In the genomic region with DNA sequence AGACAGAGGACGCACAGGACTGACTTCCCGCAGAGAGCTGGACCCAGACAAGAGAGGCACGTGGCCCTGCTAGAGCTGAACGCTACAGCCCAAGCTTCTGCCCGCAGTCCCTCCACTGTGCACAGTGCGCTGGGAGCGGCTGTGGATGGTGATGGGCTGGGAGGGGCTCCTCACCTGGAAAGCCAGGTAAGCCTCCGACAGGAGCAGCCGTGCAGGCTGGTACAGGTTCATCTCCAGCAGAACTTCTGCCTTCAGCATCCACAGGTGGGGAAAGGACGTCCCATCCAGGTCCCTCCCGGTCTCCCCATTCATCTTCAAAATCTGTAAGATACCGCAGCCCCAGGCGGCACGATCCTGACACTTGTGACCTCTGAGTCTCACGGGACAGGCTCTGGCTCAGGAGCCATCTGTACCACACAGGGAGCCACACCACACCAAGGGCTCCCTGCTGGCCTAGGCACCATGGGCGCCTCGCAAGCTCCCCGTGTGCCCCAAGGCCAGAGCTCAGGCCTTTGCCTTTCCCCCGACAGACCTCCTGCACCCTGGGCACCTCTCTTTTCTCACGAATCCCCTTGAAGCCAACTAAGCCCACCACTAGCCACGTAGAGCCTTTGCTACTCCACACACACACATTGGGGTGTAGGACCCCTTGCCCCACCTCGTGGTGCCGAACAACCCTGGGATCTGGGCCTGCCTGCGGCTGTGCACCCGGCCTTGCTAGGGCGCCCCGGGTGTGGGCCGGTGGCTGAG, we compare ENCODE assay signal across 1 cellular context.
TF ChIP-seq lines count a peak whose summit lies in the region.

No MANE protein-coding gene starts in this region.

TF ChIP-seq in H1, 55 proteins besides CTCF, POLR2A, EP300 and RAD21 (continued from another document):
- TF ChIP-seq MAFK (IDR thresholded peaks at IDR 0.05; ENCODE audit: low read depth, low read length): no peak
- TF ChIP-seq RBBP5 (IDR thresholded peaks at IDR 0.05; ENCODE audit: borderline replicate concordance, low read depth, low read length): no peak
- TF ChIP-seq HDAC2 (IDR thresholded peaks at IDR 0.05; ENCODE audit: borderline replicate concordance in 1 of 2, low read depth in 2 of 2, low read length in 2 of 2): no peak
- TF ChIP-seq GTF2F1 (IDR thresholded peaks at IDR 0.05; ENCODE audit: borderline replicate concordance, low read depth, low read length): no peak
- no peak for TF ChIP-seq POLR2AphosphoS5 (IDR thresholded peaks at IDR 0.05; ENCODE audit: low read depth, low read length)
- no peak for TF ChIP-seq FOSL1 (IDR thresholded peaks at IDR 0.05; ENCODE audit: insufficient read depth, low read depth, low read length)
- TF ChIP-seq TAF1 (IDR thresholded peaks at IDR 0.05; ENCODE audit: low read depth, low read length): no peak
- TF ChIP-seq NANOG (IDR thresholded peaks at IDR 0.05; ENCODE audit: insufficient read depth, low read depth, low read length, poor library complexity, severe bottlenecking): no peak
- no peak for TF ChIP-seq YY1 (IDR thresholded peaks at IDR 0.05; ENCODE audit: low read depth, low read length)
- TF ChIP-seq, protein P1, sequence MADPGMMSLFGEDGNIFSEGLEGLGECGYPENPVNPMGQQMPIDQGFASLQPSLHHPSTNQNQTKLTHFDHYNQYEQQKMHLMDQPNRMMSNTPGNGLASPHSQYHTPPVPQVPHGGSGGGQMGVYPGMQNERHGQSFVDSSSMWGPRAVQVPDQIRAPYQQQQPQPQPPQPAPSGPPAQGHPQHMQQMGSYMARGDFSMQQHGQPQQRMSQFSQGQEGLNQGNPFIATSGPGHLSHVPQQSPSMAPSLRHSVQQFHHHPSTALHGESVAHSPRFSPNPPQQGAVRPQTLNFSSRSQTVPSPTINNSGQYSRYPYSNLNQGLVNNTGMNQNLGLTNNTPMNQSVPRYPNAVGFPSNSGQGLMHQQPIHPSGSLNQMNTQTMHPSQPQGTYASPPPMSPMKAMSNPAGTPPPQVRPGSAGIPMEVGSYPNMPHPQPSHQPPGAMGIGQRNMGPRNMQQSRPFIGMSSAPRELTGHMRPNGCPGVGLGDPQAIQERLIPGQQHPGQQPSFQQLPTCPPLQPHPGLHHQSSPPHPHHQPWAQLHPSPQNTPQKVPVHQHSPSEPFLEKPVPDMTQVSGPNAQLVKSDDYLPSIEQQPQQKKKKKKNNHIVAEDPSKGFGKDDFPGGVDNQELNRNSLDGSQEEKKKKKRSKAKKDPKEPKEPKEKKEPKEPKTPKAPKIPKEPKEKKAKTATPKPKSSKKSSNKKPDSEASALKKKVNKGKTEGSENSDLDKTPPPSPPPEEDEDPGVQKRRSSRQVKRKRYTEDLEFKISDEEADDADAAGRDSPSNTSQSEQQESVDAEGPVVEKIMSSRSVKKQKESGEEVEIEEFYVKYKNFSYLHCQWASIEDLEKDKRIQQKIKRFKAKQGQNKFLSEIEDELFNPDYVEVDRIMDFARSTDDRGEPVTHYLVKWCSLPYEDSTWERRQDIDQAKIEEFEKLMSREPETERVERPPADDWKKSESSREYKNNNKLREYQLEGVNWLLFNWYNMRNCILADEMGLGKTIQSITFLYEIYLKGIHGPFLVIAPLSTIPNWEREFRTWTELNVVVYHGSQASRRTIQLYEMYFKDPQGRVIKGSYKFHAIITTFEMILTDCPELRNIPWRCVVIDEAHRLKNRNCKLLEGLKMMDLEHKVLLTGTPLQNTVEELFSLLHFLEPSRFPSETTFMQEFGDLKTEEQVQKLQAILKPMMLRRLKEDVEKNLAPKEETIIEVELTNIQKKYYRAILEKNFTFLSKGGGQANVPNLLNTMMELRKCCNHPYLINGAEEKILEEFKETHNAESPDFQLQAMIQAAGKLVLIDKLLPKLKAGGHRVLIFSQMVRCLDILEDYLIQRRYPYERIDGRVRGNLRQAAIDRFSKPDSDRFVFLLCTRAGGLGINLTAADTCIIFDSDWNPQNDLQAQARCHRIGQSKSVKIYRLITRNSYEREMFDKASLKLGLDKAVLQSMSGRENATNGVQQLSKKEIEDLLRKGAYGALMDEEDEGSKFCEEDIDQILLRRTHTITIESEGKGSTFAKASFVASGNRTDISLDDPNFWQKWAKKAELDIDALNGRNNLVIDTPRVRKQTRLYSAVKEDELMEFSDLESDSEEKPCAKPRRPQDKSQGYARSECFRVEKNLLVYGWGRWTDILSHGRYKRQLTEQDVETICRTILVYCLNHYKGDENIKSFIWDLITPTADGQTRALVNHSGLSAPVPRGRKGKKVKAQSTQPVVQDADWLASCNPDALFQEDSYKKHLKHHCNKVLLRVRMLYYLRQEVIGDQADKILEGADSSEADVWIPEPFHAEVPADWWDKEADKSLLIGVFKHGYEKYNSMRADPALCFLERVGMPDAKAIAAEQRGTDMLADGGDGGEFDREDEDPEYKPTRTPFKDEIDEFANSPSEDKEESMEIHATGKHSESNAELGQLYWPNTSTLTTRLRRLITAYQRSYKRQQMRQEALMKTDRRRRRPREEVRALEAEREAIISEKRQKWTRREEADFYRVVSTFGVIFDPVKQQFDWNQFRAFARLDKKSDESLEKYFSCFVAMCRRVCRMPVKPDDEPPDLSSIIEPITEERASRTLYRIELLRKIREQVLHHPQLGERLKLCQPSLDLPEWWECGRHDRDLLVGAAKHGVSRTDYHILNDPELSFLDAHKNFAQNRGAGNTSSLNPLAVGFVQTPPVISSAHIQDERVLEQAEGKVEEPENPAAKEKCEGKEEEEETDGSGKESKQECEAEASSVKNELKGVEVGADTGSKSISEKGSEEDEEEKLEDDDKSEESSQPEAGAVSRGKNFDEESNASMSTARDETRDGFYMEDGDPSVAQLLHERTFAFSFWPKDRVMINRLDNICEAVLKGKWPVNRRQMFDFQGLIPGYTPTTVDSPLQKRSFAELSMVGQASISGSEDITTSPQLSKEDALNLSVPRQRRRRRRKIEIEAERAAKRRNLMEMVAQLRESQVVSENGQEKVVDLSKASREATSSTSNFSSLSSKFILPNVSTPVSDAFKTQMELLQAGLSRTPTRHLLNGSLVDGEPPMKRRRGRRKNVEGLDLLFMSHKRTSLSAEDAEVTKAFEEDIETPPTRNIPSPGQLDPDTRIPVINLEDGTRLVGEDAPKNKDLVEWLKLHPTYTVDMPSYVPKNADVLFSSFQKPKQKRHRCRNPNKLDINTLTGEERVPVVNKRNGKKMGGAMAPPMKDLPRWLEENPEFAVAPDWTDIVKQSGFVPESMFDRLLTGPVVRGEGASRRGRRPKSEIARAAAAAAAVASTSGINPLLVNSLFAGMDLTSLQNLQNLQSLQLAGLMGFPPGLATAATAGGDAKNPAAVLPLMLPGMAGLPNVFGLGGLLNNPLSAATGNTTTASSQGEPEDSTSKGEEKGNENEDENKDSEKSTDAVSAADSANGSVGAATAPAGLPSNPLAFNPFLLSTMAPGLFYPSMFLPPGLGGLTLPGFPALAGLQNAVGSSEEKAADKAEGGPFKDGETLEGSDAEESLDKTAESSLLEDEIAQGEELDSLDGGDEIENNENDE (IDR thresholded peaks at IDR 0.05; ENCODE audit: insufficient replicate concordance, low read length): no peak
- TF ChIP-seq ASH2L (IDR thresholded peaks at IDR 0.05; ENCODE audit: low read length): no peak
